Comparison of ENCODE assay signal across 8 cellular contexts in genomic region chr1:162854245-162854860, GRCh38. TPM values are rescaled to one million over a fixed set of nuclear protein-coding genes. Genes with fewer than 3 reads are reported as not detected.
DNase-seq lines count a peak whose midpoint lies in the region; ATAC-seq and TF ChIP-seq lines count a peak whose summit lies in the region.

No MANE protein-coding gene starts in this region.

- POLR2A ChIA-PET in activated B cell treated with CpG ODN at 0.5 μM for 24 hours (lab: Charles Lee), result no interaction called here

- no peaks in the 10 kb centered on the region for H3K36me3 Mint-ChIP-seq in activated B cell treated with CpG ODN at 0.5 μM for 24 hours (ENCODE audit: low read depth)
- H3K36me3 Mint-ChIP-seq in stimulated activated effector memory CD8-positive, alpha-beta T cell treated with anti-CD3 and anti-CD28 coated beads, Interleukin-12 subunit alpha, Interleukin-12 subunit beta, amount 100 ng/mL, for 72 hours, result no peaks in the 10 kb centered on the region

- H3K9me3 Mint-ChIP-seq in activated B cell treated with CpG ODN at 0.5 μM for 24 hours, result no peaks in the 10 kb centered on the region
- no peaks in the 10 kb centered on the region for H3K9me3 Mint-ChIP-seq in stimulated activated effector memory CD8-positive, alpha-beta T cell treated with anti-CD3 and anti-CD28 coated beads, Interleukin-12 subunit alpha, Interleukin-12 subunit beta, amount 100 ng/mL, for 72 hours

- H3K27me3 Mint-ChIP-seq in activated B cell treated with CpG ODN at 0.5 μM for 24 hours, result peaks cover 9% of the 10 kb centered on the region

- intact Hi-C loops in activated B cell treated with CpG ODN at 0.5 μM for 24 hours (cut with micrococcal nuclease), result loop anchor here (1.0 kb wide), 1 partner anchor 461 kb away; no protein-coding TSS in a partner anchor

- peak; percentile 28 for DNase-seq in AG09309 (ENCODE audit: low read depth)
- DNase-seq in NCI-H2171 treated with DMSO at 0.1 percent for 48 hours (lab: John Stamatoyannopoulos, UW), result peak; percentile 67
- no peak for DNase-seq in activated B cell treated with CpG ODN at 0.5 μM for 24 hours
- peak; percentile 28 for DNase-seq in effector CD4-positive, alpha-beta T cell
- DNase-seq in medulla oblongata (ENCODE audit: extremely low spot score), result peak; percentile 73
- DNase-seq in stimulated activated effector memory CD8-positive, alpha-beta T cell treated with anti-CD3 and anti-CD28 coated beads, Interleukin-12 subunit alpha, Interleukin-12 subunit beta, amount 100 ng/mL, for 72 hours (ENCODE audit: low spot score in 2 of 2), result no peak

- no peak overlapping the region for H3K4me3 ChIP-seq in AG09309 (ENCODE audit: control insufficient read depth, low read depth, low read length)

- H3K4me1 Mint-ChIP-seq in activated B cell treated with CpG ODN at 0.5 μM for 24 hours, result no peaks in the 10 kb centered on the region
- H3K4me1 Mint-ChIP-seq in stimulated activated effector memory CD8-positive, alpha-beta T cell treated with anti-CD3 and anti-CD28 coated beads, Interleukin-12 subunit alpha, Interleukin-12 subunit beta, amount 100 ng/mL, for 72 hours, result no peaks in the 10 kb centered on the region

- TF ChIP-seq CTCF in AG09309 (IDR thresholded peaks at IDR 0.05; ENCODE audit: control insufficient read depth, insufficient read depth, low read depth, low read length, missing control alignments) (peak; percentile 78), activated B cell treated with CpG ODN at 0.5 μM for 24 hours (IDR thresholded peaks at IDR 0.05) (no peak)

- H3K27ac Mint-ChIP-seq in activated B cell treated with CpG ODN at 0.5 μM for 24 hours, result no peak overlapping the region
- no peak overlapping the region for H3K27ac Mint-ChIP-seq in stimulated activated effector memory CD8-positive, alpha-beta T cell treated with anti-CD3 and anti-CD28 coated beads, Interleukin-12 subunit alpha, Interleukin-12 subunit beta, amount 100 ng/mL, for 72 hours

- CTCF ChIA-PET in activated B cell treated with CpG ODN at 0.5 μM for 24 hours (lab: Charles Lee), result interaction anchor here (1.1 to 3.6 kb wide), 6 partner anchors 12 to 1929 kb away, joined by 3 to 48 read pairs (median 4); no protein-coding TSS in a partner anchor

- ATAC-seq in GM18520 (IDR thresholded peaks at IDR 0.05; ENCODE audit: unreplicated experiment) (peak; percentile 77), HG03175 (IDR thresholded peaks at IDR 0.05; ENCODE audit: unreplicated experiment) (peak; percentile 88), activated B cell treated with CpG ODN at 0.5 μM for 24 hours (ENCODE audit: low read depth) (peak; percentile 50)
- peak; percentile 62 for ATAC-seq in stimulated activated effector memory CD8-positive, alpha-beta T cell treated with anti-CD3 and anti-CD28 coated beads, Interleukin-12 subunit alpha, Interleukin-12 subunit beta, amount 100 ng/mL, for 72 hours

- H3K4me3 Mint-ChIP-seq in activated B cell treated with CpG ODN at 0.5 μM for 24 hours, result no peak overlapping the region
- H3K4me3 Mint-ChIP-seq in stimulated activated effector memory CD8-positive, alpha-beta T cell treated with anti-CD3 and anti-CD28 coated beads, Interleukin-12 subunit alpha, Interleukin-12 subunit beta, amount 100 ng/mL, for 72 hours, result no peak overlapping the region

RNA-seq across cellular contexts. Expression of gene CCDC190, which starts 6.6 kb away (rescaled TPM):
- not detected in 2 replicates for total RNA-seq in activated B cell treated with CpG ODN at 0.5 μM for 24 hours

Comparison
In these comparisons a context has a peak if more than half of its experiments do, and no peak if none do; other contexts are left out.
1. DNase-seq: peak in AG09309 (single experiment), NCI-H2171 treated with DMSO at 0.1 percent for 48 hours (single experiment), effector CD4-positive, alpha-beta T cell (single experiment) and medulla oblongata (single experiment); none in activated B cell treated with CpG ODN at 0.5 μM for 24 hours (single experiment) and stimulated activated effector memory CD8-positive, alpha-beta T cell treated with anti-CD3 and anti-CD28 coated beads, Interleukin-12 subunit alpha, Interleukin-12 subunit beta, amount 100 ng/mL, for 72 hours (0 of 2).
2. Peak in every context shown above with its lines, with median percentiles within 50 percentile points of each other: ATAC-seq.